2 cellular contexts compared by ENCODE assay signal in genomic region chr17:57068222-57068658, GRCh38.
TF ChIP-seq lines count a peak whose summit lies in the region.

No MANE protein-coding gene starts in this region.

TF ChIP-seq in GM23338, 12 proteins besides CTCF, POLR2A, EP300 and RAD21:
- TF ChIP-seq JUNB (IDR thresholded peaks at IDR 0.05; ENCODE audit: unreplicated experiment) (no peak), ZNF114 (CRISPR knock-in tag; IDR thresholded peaks at IDR 0.05) (no peak), EZH2phosphoT487 (IDR thresholded peaks at IDR 0.05; ENCODE audit: unreplicated experiment) (no peak), CREB1 (CRISPR knock-in tag; IDR thresholded peaks at IDR 0.05; ENCODE audit: low read depth) (no peak), ZNF331 (CRISPR knock-in tag; IDR thresholded peaks at IDR 0.05; ENCODE audit: low read depth) (no peak), STAT1 (IDR thresholded peaks at IDR 0.05; ENCODE audit: unreplicated experiment) (no peak)

TF ChIP-seq in H1, 55 proteins besides CTCF, POLR2A, EP300 and RAD21:
- no peak for TF ChIP-seq TAF7 (optimal IDR thresholded peaks at IDR 0.05; ENCODE audit: borderline replicate concordance, low read depth, low read length)
- no peak for TF ChIP-seq CTBP2 (IDR thresholded peaks at IDR 0.05; ENCODE audit: borderline replicate concordance, insufficient read depth, insufficient read length, low read length)
- 0 out of 2 replicates have a peak, but pooled peaks have one; percentile 14 for TF ChIP-seq MAX (IDR thresholded peaks at IDR 0.05)
- no peak for TF ChIP-seq TCF12 (IDR thresholded peaks at IDR 0.05; ENCODE audit: low read depth, low read length)
- peak; percentile 77 for TF ChIP-seq EGR1 (IDR thresholded peaks at IDR 0.05; ENCODE audit: borderline replicate concordance, low read depth, low read length)
- no peak for TF ChIP-seq JUN (IDR thresholded peaks at IDR 0.05; ENCODE audit: low read depth, low read length)
- TF ChIP-seq KDM5A (IDR thresholded peaks at IDR 0.05; ENCODE audit: low read length) = no peak
- TF ChIP-seq HDAC2 (IDR thresholded peaks at IDR 0.05; ENCODE audit: borderline replicate concordance in 1 of 2, low read depth in 2 of 2, low read length in 2 of 2) = no peak
- TF ChIP-seq CBX5 (IDR thresholded peaks at IDR 0.05; ENCODE audit: low read depth, low read length) = no peak
- no peak for TF ChIP-seq POLR2AphosphoS5 (IDR thresholded peaks at IDR 0.05; ENCODE audit: low read depth, low read length)
- TF ChIP-seq RFX5 (IDR thresholded peaks at IDR 0.05; ENCODE audit: borderline replicate concordance, low read depth, low read length) = no peak
- TF ChIP-seq SIRT6 (IDR thresholded peaks at IDR 0.05; ENCODE audit: low read length) = no peak
- TF ChIP-seq EZH2 (IDR thresholded peaks at IDR 0.05; ENCODE audit: low read depth, low read length, severe bottlenecking) = no peak
- TF ChIP-seq SIN3A (conservative IDR thresholded peaks at IDR 0.05 in 1 of 2, IDR thresholded peaks at IDR 0.05 in 1 of 2; ENCODE audit: low read depth in 1 of 2, low read length in 2 of 2) = no peak
- no peak for TF ChIP-seq RNF2 (IDR thresholded peaks at IDR 0.05; ENCODE audit: borderline replicate concordance, low read depth, low read length, missing control alignments, poor library complexity, severe bottlenecking)
